In genomic region chr10:73408978-73409521, GRCh38 we compare ENCODE assay signal across 19 cellular contexts.
"Had no signal": no experiment of that assay in that cellular context is flagged by ENCODE, and none has a peak within 500 bp of the region (broad histone marks: within the 10 kb centered on the region; RNA-seq: fewer than 3 reads in every experiment).

No MANE protein-coding gene starts in this region.

- H3K9me3 Mint-ChIP-seq: activated naive CD8-positive, alpha-beta T cell treated with anti-CD3 and anti-CD28 coated beads, Interleukin-2, amount 10 ng/mL, durations not matched to agents 7 days and 5 days; activated T-cell treated with anti-CD3 and anti-CD28 coated beads, Interleukin-2, amount 50 U/mL, for 72 hours; effector memory CD8-positive, alpha-beta T cell had no signal

- H3K27me3 Mint-ChIP-seq: activated naive CD8-positive, alpha-beta T cell treated with anti-CD3 and anti-CD28 coated beads, Interleukin-2, amount 10 ng/mL, durations not matched to agents 7 days and 5 days; effector memory CD8-positive, alpha-beta T cell; naive thymus-derived CD4-positive, alpha-beta T cell had no signal

- H3K4me3 Mint-ChIP-seq: activated naive CD8-positive, alpha-beta T cell treated with anti-CD3 and anti-CD28 coated beads, Interleukin-2, amount 10 ng/mL, durations not matched to agents 7 days and 5 days had no signal

- H3K27ac Mint-ChIP-seq: activated naive CD8-positive, alpha-beta T cell treated with anti-CD3 and anti-CD28 coated beads, Interleukin-2, amount 10 ng/mL, durations not matched to agents 7 days and 5 days; effector memory CD8-positive, alpha-beta T cell; naive thymus-derived CD4-positive, alpha-beta T cell had no signal

- DNase-seq: activated CD4-positive, alpha-beta T cell treated with anti-CD3 and anti-CD28 coated beads, Interleukin-2, amount 50 U/mL, for 1 hour; activated gamma-delta T cell; activated naive CD8-positive, alpha-beta T cell treated with anti-CD3 and anti-CD28 coated beads, Interleukin-2, amount 10 ng/mL, durations not matched to agents 7 days and 5 days; activated T-cell treated with anti-CD3 and anti-CD28 coated beads, Interleukin-2, amount 50 U/mL, for 72 hours; amygdala; effector memory CD8-positive, alpha-beta T cell; foreskin keratinocyte; hippocampal formation; left cardiac atrium; mesendoderm; naive thymus-derived CD4-positive, alpha-beta T cell; ovary; psoas muscle; right cardiac atrium; stimulated activated CD4-positive, alpha-beta T cell treated with anti-CD3 and anti-CD28 coated beads, Interleukin-2, amount 100 ng/mL, for 24 hours; stimulated activated naive CD8-positive, alpha-beta T cell treated with anti-CD3 and anti-CD28 coated beads, Interleukin-15, Interleukin-2, amounts not matched to agents 100 U/mL and 50 U/mL, for 24 hours; substantia nigra; tibial artery; uterus had no signal

- ATAC-seq: activated T-cell treated with anti-CD3 and anti-CD28 coated beads, Interleukin-2, amount 50 U/mL, for 72 hours; effector memory CD8-positive, alpha-beta T cell; foreskin keratinocyte; left cardiac atrium; naive thymus-derived CD4-positive, alpha-beta T cell; psoas muscle; right cardiac atrium; stimulated activated naive CD8-positive, alpha-beta T cell treated with anti-CD3 and anti-CD28 coated beads, Interleukin-15, Interleukin-2, amounts not matched to agents 100 U/mL and 50 U/mL, for 24 hours had no signal
